21 cellular contexts compared by ENCODE assay signal in genomic region chr5:11520241-11520929, GRCh38.
"Had no signal": no experiment of that assay in that cellular context is flagged by ENCODE, and none has a peak within 500 bp of the region (broad histone marks: within the 10 kb centered on the region; RNA-seq: fewer than 3 reads in every experiment).

No MANE protein-coding gene starts in this region.

- DNase-seq: activated CD4-positive, alpha-beta memory T cell treated with anti-CD3 and anti-CD28 coated beads, Interleukin-2, amount 10 ng/mL, durations not matched to agents 7 days and 5 days; activated CD4-positive, alpha-beta T cell treated with anti-CD3 and anti-CD28 coated beads for 48 hours; activated CD4-positive, CD25-positive, alpha-beta regulatory T cell; activated effector memory CD4-positive, alpha-beta T cell treated with anti-CD3 and anti-CD28 coated beads, Interleukin-2, amount 50 U/mL, for 16 hours; activated naive CD4-positive, alpha-beta T cell treated with anti-CD3 and anti-CD28 coated beads, Interleukin-2, amount 50 U/mL, for 16 hours; activated naive CD8-positive, alpha-beta T cell treated with anti-CD3 and anti-CD28 coated beads, Interleukin-2, amount 50 U/mL, for 24 hours; activated T-cell treated with anti-CD3 and anti-CD28 coated beads, Interleukin-2, amount 50 U/mL, for 72 hours; body of pancreas; endodermal cell; immature natural killer cell; naive B cell; nucleus accumbens; stimulated activated CD4-positive, alpha-beta T cell treated with anti-CD3 and anti-CD28 coated beads, Interleukin-2, amount 100 ng/mL, for 48 hours; stimulated activated naive CD4-positive, alpha-beta T cell; T1000; upper lobe of left lung had no signal

- H3K4me3 Mint-ChIP-seq: activated CD4-positive, alpha-beta memory T cell treated with anti-CD3 and anti-CD28 coated beads, Interleukin-2, amount 10 ng/mL, durations not matched to agents 7 days and 5 days; activated naive CD8-positive, alpha-beta T cell treated with anti-CD3 and anti-CD28 coated beads, Interleukin-2, amount 50 U/mL, for 24 hours; activated T-cell treated with anti-CD3 and anti-CD28 coated beads, Interleukin-2, amount 50 U/mL, for 72 hours; endodermal cell; immature natural killer cell; naive B cell had no signal

- H3K27me3 ChIP-seq: body of pancreas, gastroesophageal sphincter, upper lobe of left lung had no signal

- H3K4me3 ChIP-seq: body of pancreas, coronary artery, gastroesophageal sphincter, lung, thoracic aorta, upper lobe of left lung had no signal

- ATAC-seq: activated naive CD8-positive, alpha-beta T cell treated with anti-CD3 and anti-CD28 coated beads, Interleukin-2, amount 50 U/mL, for 24 hours; activated T-cell treated with anti-CD3 and anti-CD28 coated beads, Interleukin-2, amount 50 U/mL, for 72 hours; body of pancreas; gastroesophageal sphincter; left lobe of liver had no signal

- H3K36me3 ChIP-seq: gastroesophageal sphincter, thoracic aorta, upper lobe of left lung had no signal

- H3K9me3 ChIP-seq: body of pancreas, gastroesophageal sphincter, thoracic aorta, upper lobe of left lung had no signal

- H3K4me1 Mint-ChIP-seq: activated CD4-positive, alpha-beta memory T cell treated with anti-CD3 and anti-CD28 coated beads, Interleukin-2, amount 10 ng/mL, durations not matched to agents 7 days and 5 days; activated naive CD8-positive, alpha-beta T cell treated with anti-CD3 and anti-CD28 coated beads, Interleukin-2, amount 50 U/mL, for 24 hours; naive B cell had no signal

- H3K27me3 Mint-ChIP-seq: activated CD4-positive, alpha-beta memory T cell treated with anti-CD3 and anti-CD28 coated beads, Interleukin-2, amount 10 ng/mL, durations not matched to agents 7 days and 5 days; activated naive CD8-positive, alpha-beta T cell treated with anti-CD3 and anti-CD28 coated beads, Interleukin-2, amount 50 U/mL, for 24 hours; naive B cell had no signal

- H3K27ac Mint-ChIP-seq: activated CD4-positive, alpha-beta memory T cell treated with anti-CD3 and anti-CD28 coated beads, Interleukin-2, amount 10 ng/mL, durations not matched to agents 7 days and 5 days; activated naive CD8-positive, alpha-beta T cell treated with anti-CD3 and anti-CD28 coated beads, Interleukin-2, amount 50 U/mL, for 24 hours; activated T-cell treated with anti-CD3 and anti-CD28 coated beads, Interleukin-2, amount 50 U/mL, for 72 hours; endodermal cell; immature natural killer cell; naive B cell had no signal

- H3K36me3 Mint-ChIP-seq: immature natural killer cell, naive B cell had no signal
